ENCODE assay signal across 1 cellular context in the genomic region with DNA sequence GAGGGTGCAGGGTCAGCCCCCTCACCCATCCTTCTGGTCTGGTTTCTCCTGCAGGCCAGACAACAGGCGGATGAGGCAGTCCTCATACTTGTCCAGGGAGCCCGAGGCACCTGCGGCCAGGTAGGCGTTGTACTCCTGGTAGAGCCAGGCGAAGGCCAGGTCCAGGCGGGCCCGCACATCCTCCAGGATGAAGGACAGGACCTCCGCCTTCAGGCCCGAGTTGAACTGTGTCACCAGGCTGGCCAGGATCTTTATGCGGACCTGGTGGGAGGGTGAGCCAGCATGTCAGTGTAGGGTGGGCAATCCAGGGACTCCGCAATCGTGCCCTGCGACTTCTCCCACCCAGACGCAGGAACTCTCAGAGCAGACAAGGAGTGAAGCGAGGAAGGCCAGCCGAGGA.
TF ChIP-seq lines count a peak whose summit lies in the region.

No MANE protein-coding gene starts in this region.

TF ChIP-seq in HepG2, 621 proteins besides CTCF, POLR2A, EP300 and RAD21:
- peak; percentile 75 for TF ChIP-seq AGO2 (optimal IDR thresholded peaks at IDR 0.05; ENCODE audit: low read depth, low read length)
- TF ChIP-seq KMT2B (CRISPR knock-in tag; IDR thresholded peaks at IDR 0.05) = no peak
